ENCODE assay signal across 12 cellular contexts in genomic region chr20:10316582-10316981, GRCh38.
A peak's percentile ranks its signal among the peaks of the same experiment; 100 is the strongest.
DNase-seq lines count a peak whose midpoint lies in the region; ATAC-seq, FAIRE-seq and TF ChIP-seq lines count a peak whose summit lies in the region.
"Had no signal": no experiment of that assay in that cellular context is flagged by ENCODE, and none has a peak within 500 bp of the region (broad histone marks: within the 10 kb centered on the region; RNA-seq: fewer than 3 reads in every experiment).

No MANE protein-coding gene starts in this region.

- POLR2A ChIA-PET in HepG2 (lab: Yijun Ruan, JAX): interaction anchor here (0.8 to 3.6 kb wide), 5 partner anchors 66 to 118 kb away, joined by 3 to 26 read pairs (median 3); partner anchors contain the start of genes MKKS and SLX4IP

- peaks cover 24% of the 10 kb centered on the region for H3K4me1 ChIP-seq in HepG2 (ENCODE audit: insufficient read depth, low read length)
- H3K4me1 ChIP-seq: left lung had no signal

- in situ Hi-C loops in HepG2 (cut with HindIII; ENCODE audit: extremely low pct_ligation_motif_present, low pct_unique_long_range_greater_than_20kb): loop anchor here (5.0 to 10.0 kb wide), 2 partner anchors 111 to 1228 kb away; no protein-coding TSS in a partner anchor

- FAIRE-seq in D721Med (lab: Jason Lieb, UNC) (no peak), HepG2 (lab: Jason Lieb, UNC) (peak; percentile 96)
- FAIRE-seq: GM12892 had no signal

- TF ChIP-seq CTCF in D721Med (IDR thresholded peaks at IDR 0.05; ENCODE audit: insufficient read depth, missing control alignments) (peak; percentile 45), HepG2 (CRISPR knock-in tag; IDR thresholded peaks at IDR 0.05) (peak; percentile 93)

- no peak overlapping the region for H2AFZ ChIP-seq in HepG2 (ENCODE audit: low read length)

- H3K9ac ChIP-seq in HepG2 (ENCODE audit: insufficient read depth, low read depth, low read length): no peak overlapping the region

- TF ChIP-seq RAD21 in HepG2 (CRISPR knock-in tag; IDR thresholded peaks at IDR 0.05): peak; percentile 95

- no peak overlapping the region for H3K4me2 ChIP-seq in HepG2 (ENCODE audit: low read depth, low read length)

- H3K27ac ChIP-seq in HepG2 (ENCODE audit: extremely low read length, insufficient read depth, low read length): no peak overlapping the region
- H3K27ac ChIP-seq: left lung had no signal

- ATAC-seq in HepG2: peak; percentile 95
- no peak for ATAC-seq in HG03571 (IDR thresholded peaks at IDR 0.05; ENCODE audit: unreplicated experiment)
- no peak for ATAC-seq in HG03175 (IDR thresholded peaks at IDR 0.05; ENCODE audit: unreplicated experiment)
- ATAC-seq: activated T-cell treated with anti-CD3 and anti-CD28 coated beads, Interleukin-2, amount 50 U/mL, for 72 hours; left lung had no signal

- TF ChIP-seq EP300 in HepG2 (IDR thresholded peaks at IDR 0.05; ENCODE audit: low read depth in 2 of 2, low read length in 2 of 2) (no peak), HepG2 (CRISPR knock-in tag; IDR thresholded peaks at IDR 0.05; ENCODE audit: borderline replicate concordance) (no peak)

- no peaks in the 10 kb centered on the region for H4K20me1 ChIP-seq in HepG2 (ENCODE audit: insufficient read depth, low read length)

- no peaks in the 10 kb centered on the region for H3K9me3 ChIP-seq in HepG2 (ENCODE audit: low read length)

- H3K79me2 ChIP-seq in HepG2 (ENCODE audit: insufficient read depth, low read length): no peaks in the 10 kb centered on the region

- intact Hi-C loops in HepG2 (cut with micrococcal nuclease; ENCODE audit: unreplicated experiment): loop anchor here (1.0 to 5.0 kb wide), 8 partner anchors 56 to 1226 kb away; no protein-coding TSS in a partner anchor

- CTCF ChIA-PET in HepG2 (lab: Yijun Ruan, JAX; ENCODE audit: low intra/inter-chr PET ratio, low total read pairs): interaction anchor here (0.7 to 2.9 kb wide), 10 partner anchors 65 to 1228 kb away, joined by 3 to 59 read pairs (median 4); no protein-coding TSS in a partner anchor

- WGBS in HepG2 (ENCODE audit: low lambda C conversion rate): 2% methylated on average over 2 of the region's 2 CpGs

- DNase-seq in D721Med (ENCODE audit: insufficient read length, low spot score) (no peak), HuH-7 (ENCODE audit: low spot score) (peak; percentile 55), SK-N-DZ (ENCODE audit: low spot score) (peak; percentile 33), HepG2 (ENCODE audit: low spot score) (peak; percentile 78), UCSD-AML1 (lab: John Stamatoyannopoulos, UW; ENCODE audit: unreplicated experiment) (no peak)
- DNase-seq: activated T-cell treated with anti-CD3 and anti-CD28 coated beads, Interleukin-2, amount 50 U/mL, for 72 hours; GOT3; left lung; stimulated activated naive CD4-positive, alpha-beta T cell treated with Interleukin-2 at 50 U/mL for 16 hours had no signal

- no peak overlapping the region for H3K4me3 ChIP-seq in HepG2 (replicated peaks in 1 of 3; ENCODE audit: insufficient read depth in 1 of 3, low read depth in 2 of 3, low read length in 3 of 3)
- H3K4me3 ChIP-seq: left lung had no signal

- no peaks in the 10 kb centered on the region for H3K27me3 ChIP-seq in HepG2 (ENCODE audit: control insufficient read depth in 1 of 2, insufficient read depth in 2 of 2, low read length in 2 of 2)
- H3K27me3 ChIP-seq: left lung had no signal

- TF ChIP-seq POLR2A in HepG2 (IDR thresholded peaks at IDR 0.05; ENCODE audit: insufficient read depth in 1 of 2, low read depth in 2 of 2, low read length in 2 of 2): no peak

- no TSS peak for BruUV-seq in HepG2 (replicated peaks; lab: Mats Ljungman, UMichigan)

- no peaks in the 10 kb centered on the region for H3K36me3 ChIP-seq in HepG2 (replicated peaks in 1 of 2; ENCODE audit: control insufficient read depth in 1 of 2, insufficient read depth in 2 of 2, low read length in 2 of 2)
- H3K36me3 ChIP-seq: left lung had no signal

TF ChIP-seq in HepG2, 621 proteins besides CTCF, POLR2A, EP300 and RAD21 (continues in another document):
- TF ChIP-seq ZNF709 (CRISPR knock-in tag; IDR thresholded peaks at IDR 0.05) (no peak), ZFP36 (IDR thresholded peaks at IDR 0.05; ENCODE audit: borderline replicate concordance, low read depth, low read length, partially characterized antibody) (no peak), XRCC5 (optimal IDR thresholded peaks at IDR 0.05; ENCODE audit: low read length) (peak; percentile 63), TOE1 (CRISPR knock-in tag; IDR thresholded peaks at IDR 0.05) (peak; percentile 55; the same call in 1 of the 2 replicates), HNF4A (CRISPR knock-in tag; IDR thresholded peaks at IDR 0.05) (0 out of 2 replicates have a peak, but pooled peaks have one; percentile 15), HMG20A (CRISPR knock-in tag; IDR thresholded peaks at IDR 0.05; ENCODE audit: borderline replicate concordance) (0 out of 2 replicates have a peak, but pooled peaks have one; percentile 31), SMAD1 (CRISPR knock-in tag; IDR thresholded peaks at IDR 0.05; ENCODE audit: borderline replicate concordance, low read depth) (no peak), ZNF24 (IDR thresholded peaks at IDR 0.05) (0 out of 2 replicates have a peak, but pooled peaks have one; percentile 45), MYNN (CRISPR knock-in tag; IDR thresholded peaks at IDR 0.05; ENCODE audit: low read depth) (no peak), RXRA (CRISPR knock-in tag; IDR thresholded peaks at IDR 0.05) (no peak), CCDC6 (CRISPR knock-in tag; IDR thresholded peaks at IDR 0.05) (peak; percentile 26; the same call in 1 of the 2 replicates), SMC3 (IDR thresholded peaks at IDR 0.05; ENCODE audit: low read length) (peak; percentile 99), ESRRA (CRISPR knock-in tag; IDR thresholded peaks at IDR 0.05; ENCODE audit: low read depth) (0 out of 2 replicates have a peak, but pooled peaks have one; percentile 24), LCORL (IDR thresholded peaks at IDR 0.05) (no peak), LCORL (CRISPR knock-in tag; IDR thresholded peaks at IDR 0.05) (0 out of 2 replicates have a peak, but pooled peaks have one; percentile 10), SSRP1 (CRISPR knock-in tag; IDR thresholded peaks at IDR 0.05) (peak; percentile 68; the same call in 1 of the 2 replicates), ZNF580 (CRISPR knock-in tag; IDR thresholded peaks at IDR 0.05; ENCODE audit: borderline replicate concordance, low read depth) (0 out of 2 replicates have a peak, but pooled peaks have one; percentile 42), RARA (CRISPR knock-in tag; IDR thresholded peaks at IDR 0.05) (no peak), DNMT1 (CRISPR knock-in tag; IDR thresholded peaks at IDR 0.05) (no peak), SMAD3 (CRISPR knock-in tag; IDR thresholded peaks at IDR 0.05) (no peak; the same call in 1 of the 2 replicates), ZNF207 (IDR thresholded peaks at IDR 0.05; ENCODE audit: borderline replicate concordance) (no peak), FOSL2 (CRISPR knock-in tag; IDR thresholded peaks at IDR 0.05) (0 out of 2 replicates have a peak, but pooled peaks have one; percentile 10), TEAD3 (CRISPR knock-in tag; optimal IDR thresholded peaks at IDR 0.05; ENCODE audit: borderline replicate concordance) (peak; percentile 68), ZKSCAN8 (CRISPR knock-in tag; IDR thresholded peaks at IDR 0.05; ENCODE audit: borderline replicate concordance) (peak; percentile 83; the same call in 1 of the 2 replicates), GABPA (IDR thresholded peaks at IDR 0.05; ENCODE audit: low read depth, low read length) (no peak), GABPA (CRISPR knock-in tag; IDR thresholded peaks at IDR 0.05; ENCODE audit: low read depth) (0 out of 2 replicates have a peak, but pooled peaks have one; percentile 35), HOXA9 (CRISPR knock-in tag; IDR thresholded peaks at IDR 0.05; ENCODE audit: borderline replicate concordance) (no peak), CBX2 (IDR thresholded peaks at IDR 0.05; ENCODE audit: low read depth, low read length) (no peak), CBX2 (CRISPR knock-in tag; IDR thresholded peaks at IDR 0.05; ENCODE audit: low read depth) (no peak), CSRNP1 (CRISPR knock-in tag; IDR thresholded peaks at IDR 0.05) (peak; percentile 24; the same call in 1 of the 2 replicates), ERF (CRISPR knock-in tag; IDR thresholded peaks at IDR 0.05) (peak; percentile 75; the same call in 1 of the 2 replicates), NFATC3 (CRISPR knock-in tag; IDR thresholded peaks at IDR 0.05) (no peak), ZNF501 (CRISPR knock-in tag; IDR thresholded peaks at IDR 0.05) (no peak), EED (CRISPR knock-in tag; IDR thresholded peaks at IDR 0.05) (no peak), ZNF121 (CRISPR knock-in tag; IDR thresholded peaks at IDR 0.05) (no peak), KLF11 (CRISPR knock-in tag; IDR thresholded peaks at IDR 0.05) (0 out of 2 replicates have a peak, but pooled peaks have one; percentile 22)
- TF ChIP-seq, protein P1, sequence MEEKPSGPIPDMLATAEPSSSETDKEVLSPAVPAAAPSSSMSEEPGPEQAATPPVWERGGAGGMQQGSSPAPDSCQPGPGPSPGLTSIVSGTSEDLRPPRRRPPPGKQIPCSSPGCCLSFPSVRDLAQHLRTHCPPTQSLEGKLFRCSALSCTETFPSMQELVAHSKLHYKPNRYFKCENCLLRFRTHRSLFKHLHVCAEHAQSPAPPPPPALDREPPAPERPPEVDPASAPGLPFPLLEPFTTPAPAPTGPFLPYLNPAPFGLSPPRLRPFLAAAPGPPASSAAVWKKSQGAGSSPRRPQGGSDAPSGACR (CRISPR knock-in tag; IDR thresholded peaks at IDR 0.05): 0 out of 2 replicates have a peak, but pooled peaks have one; percentile 9

Comparison
In these comparisons a context has a peak if more than half of its experiments do, and no peak if none do; other contexts are left out.
1. DNase-seq: peak in HuH-7 (single experiment), SK-N-DZ (single experiment) and HepG2 (single experiment); none in D721Med (single experiment) and UCSD-AML1 (single experiment).